Comparison of ENCODE assay signal across 10 cellular contexts in the genomic region with DNA sequence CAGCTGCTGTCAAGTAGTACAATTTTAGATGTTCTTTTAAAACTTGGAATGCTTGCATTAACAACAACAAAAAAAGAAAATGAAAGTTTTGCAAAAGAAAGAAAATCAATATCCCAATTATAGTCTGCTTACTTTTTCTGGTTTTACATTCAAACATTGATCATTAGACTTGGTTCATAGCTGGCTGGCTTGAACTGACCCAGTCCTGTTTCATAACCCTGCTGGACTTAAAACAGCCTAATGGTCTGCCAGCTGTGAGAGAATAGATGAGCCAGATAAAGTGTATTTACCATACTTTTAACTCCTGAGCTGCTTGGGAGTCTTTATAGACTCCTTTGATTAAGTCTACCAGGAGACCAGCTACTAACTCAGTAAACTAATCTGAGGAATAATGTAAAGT. TPM values are rescaled to one million over a fixed set of nuclear protein-coding genes. Genes with fewer than 3 reads are reported as not detected.
DNase-seq lines count a peak whose midpoint lies in the region; ATAC-seq and TF ChIP-seq lines count a peak whose summit lies in the region.
"Had no signal": no experiment of that assay in that cellular context is flagged by ENCODE, and none has a peak within 500 bp of the region (broad histone marks: within the 10 kb centered on the region; RNA-seq: fewer than 3 reads in every experiment).

No MANE protein-coding gene starts in this region.

- TF ChIP-seq CTCF in choroid plexus epithelial cell (conservative IDR thresholded peaks at IDR 0.05; ENCODE audit: low read depth, low read length): no peak
- TF ChIP-seq CTCF in osteocyte (IDR thresholded peaks at IDR 0.05): no peak

- peak overlapping the region; percentile 87 for H3K27ac Mint-ChIP-seq in osteocyte (ENCODE audit: unreplicated experiment)

- no peak overlapping the region for H3K4me3 ChIP-seq in choroid plexus epithelial cell (ENCODE audit: low read depth, low read length)
- H3K4me3 ChIP-seq: cardiac muscle cell had no signal

- DNase-seq in EH (ENCODE audit: low read depth) (peak; percentile 43), NCI-H69 (lab: John Stamatoyannopoulos, UW) (peak; percentile 36), choroid plexus epithelial cell (ENCODE audit: low read depth) (peak; percentile 50), osteocyte (ENCODE audit: extremely low spot score, unreplicated experiment) (no peak), ureter (ENCODE audit: low spot score) (no peak), GDM1 (lab: John Stamatoyannopoulos, UW) (no peak), posterior cingulate gyrus (no peak)
- DNase-seq: NCI-H446 had no signal

- no peak for ATAC-seq in HG03460 (IDR thresholded peaks at IDR 0.05; ENCODE audit: unreplicated experiment)

- intact Hi-C loops in posterior cingulate gyrus (cut with DNase I): no loop called here

- H3K9me3 Mint-ChIP-seq in osteocyte (ENCODE audit: unreplicated experiment): peaks cover 2% of the 10 kb centered on the region

- H3K4me3 Mint-ChIP-seq in osteocyte (ENCODE audit: unreplicated experiment): peak overlapping the region; percentile 66

- no peaks in the 10 kb centered on the region for H3K27me3 Mint-ChIP-seq in osteocyte (ENCODE audit: unreplicated experiment)

- H3K4me1 Mint-ChIP-seq in osteocyte (ENCODE audit: unreplicated experiment): peaks cover 61% of the 10 kb centered on the region

- H3K36me3 Mint-ChIP-seq in osteocyte (ENCODE audit: unreplicated experiment): peaks cover 7% of the 10 kb centered on the region

RNA-seq across cellular contexts. Expression of a gene that starts 59.2 kb away (rescaled TPM):
- 38.0 and 40.6 TPM in 2 replicates for total RNA-seq in osteocyte
- total RNA-seq in ureter: 72.5 TPM

Comparison
In these comparisons a context has a peak if more than half of its experiments do, and no peak if none do; other contexts are left out.
1. DNase-seq: peak in EH (single experiment), NCI-H69 (single experiment) and choroid plexus epithelial cell (single experiment); none in osteocyte (single experiment), ureter (single experiment), GDM1 (single experiment) and posterior cingulate gyrus (0 of 10).